3 cellular contexts compared by ENCODE assay signal in the genomic region with DNA sequence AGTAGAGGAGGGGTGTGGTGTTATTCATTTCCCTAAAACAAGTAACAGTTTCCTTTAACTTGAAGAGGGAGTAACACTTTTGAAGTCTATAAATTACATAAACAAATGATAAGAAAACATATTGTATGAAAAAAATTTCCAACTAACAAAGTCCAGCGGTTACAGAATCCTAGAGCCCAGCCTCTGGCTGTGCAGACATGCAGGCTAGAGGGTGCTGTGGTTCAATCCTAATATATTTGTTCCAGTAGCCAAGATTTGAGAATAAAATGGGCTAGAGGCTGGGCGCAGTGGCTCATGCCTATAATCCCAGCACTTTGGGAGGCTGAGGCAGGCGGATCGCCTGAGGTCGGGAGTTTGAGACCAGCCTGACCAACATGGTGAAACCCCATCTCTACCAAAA.
TF ChIP-seq lines count a peak whose summit lies in the region.

No MANE protein-coding gene starts in this region.

TF ChIP-seq in SK-N-SH treated with all-trans-retinoic acid at 6 μM for 48 hours, 23 proteins besides CTCF, POLR2A, EP300 and RAD21 (continues in another document):
- no peak for TF ChIP-seq SNAI2 (CRISPR knock-in tag; IDR thresholded peaks at IDR 0.05)
- TF ChIP-seq ZFP30 (CRISPR knock-in tag; IDR thresholded peaks at IDR 0.05) = no peak
- TF ChIP-seq TCF4 (CRISPR knock-in tag; IDR thresholded peaks at IDR 0.05; ENCODE audit: borderline replicate concordance) = no peak
- no peak for TF ChIP-seq ZNF70 (CRISPR knock-in tag; IDR thresholded peaks at IDR 0.05)
- no peak for TF ChIP-seq OSR1 (CRISPR knock-in tag; IDR thresholded peaks at IDR 0.05)
- TF ChIP-seq ISL1 (CRISPR knock-in tag; IDR thresholded peaks at IDR 0.05) = no peak
- TF ChIP-seq GLIS3 (CRISPR knock-in tag; IDR thresholded peaks at IDR 0.05) = no peak
- TF ChIP-seq TOX (CRISPR knock-in tag; IDR thresholded peaks at IDR 0.05; ENCODE audit: borderline replicate concordance) = no peak
- TF ChIP-seq, protein P1, sequence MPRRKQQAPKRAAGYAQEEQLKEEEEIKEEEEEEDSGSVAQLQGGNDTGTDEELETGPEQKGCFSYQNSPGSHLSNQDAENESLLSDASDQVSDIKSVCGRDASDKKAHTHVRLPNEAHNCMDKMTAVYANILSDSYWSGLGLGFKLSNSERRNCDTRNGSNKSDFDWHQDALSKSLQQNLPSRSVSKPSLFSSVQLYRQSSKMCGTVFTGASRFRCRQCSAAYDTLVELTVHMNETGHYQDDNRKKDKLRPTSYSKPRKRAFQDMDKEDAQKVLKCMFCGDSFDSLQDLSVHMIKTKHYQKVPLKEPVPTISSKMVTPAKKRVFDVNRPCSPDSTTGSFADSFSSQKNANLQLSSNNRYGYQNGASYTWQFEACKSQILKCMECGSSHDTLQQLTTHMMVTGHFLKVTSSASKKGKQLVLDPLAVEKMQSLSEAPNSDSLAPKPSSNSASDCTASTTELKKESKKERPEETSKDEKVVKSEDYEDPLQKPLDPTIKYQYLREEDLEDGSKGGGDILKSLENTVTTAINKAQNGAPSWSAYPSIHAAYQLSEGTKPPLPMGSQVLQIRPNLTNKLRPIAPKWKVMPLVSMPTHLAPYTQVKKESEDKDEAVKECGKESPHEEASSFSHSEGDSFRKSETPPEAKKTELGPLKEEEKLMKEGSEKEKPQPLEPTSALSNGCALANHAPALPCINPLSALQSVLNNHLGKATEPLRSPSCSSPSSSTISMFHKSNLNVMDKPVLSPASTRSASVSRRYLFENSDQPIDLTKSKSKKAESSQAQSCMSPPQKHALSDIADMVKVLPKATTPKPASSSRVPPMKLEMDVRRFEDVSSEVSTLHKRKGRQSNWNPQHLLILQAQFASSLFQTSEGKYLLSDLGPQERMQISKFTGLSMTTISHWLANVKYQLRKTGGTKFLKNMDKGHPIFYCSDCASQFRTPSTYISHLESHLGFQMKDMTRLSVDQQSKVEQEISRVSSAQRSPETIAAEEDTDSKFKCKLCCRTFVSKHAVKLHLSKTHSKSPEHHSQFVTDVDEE (CRISPR knock-in tag; IDR thresholded peaks at IDR 0.05) = no peak
- TF ChIP-seq, protein P2, sequence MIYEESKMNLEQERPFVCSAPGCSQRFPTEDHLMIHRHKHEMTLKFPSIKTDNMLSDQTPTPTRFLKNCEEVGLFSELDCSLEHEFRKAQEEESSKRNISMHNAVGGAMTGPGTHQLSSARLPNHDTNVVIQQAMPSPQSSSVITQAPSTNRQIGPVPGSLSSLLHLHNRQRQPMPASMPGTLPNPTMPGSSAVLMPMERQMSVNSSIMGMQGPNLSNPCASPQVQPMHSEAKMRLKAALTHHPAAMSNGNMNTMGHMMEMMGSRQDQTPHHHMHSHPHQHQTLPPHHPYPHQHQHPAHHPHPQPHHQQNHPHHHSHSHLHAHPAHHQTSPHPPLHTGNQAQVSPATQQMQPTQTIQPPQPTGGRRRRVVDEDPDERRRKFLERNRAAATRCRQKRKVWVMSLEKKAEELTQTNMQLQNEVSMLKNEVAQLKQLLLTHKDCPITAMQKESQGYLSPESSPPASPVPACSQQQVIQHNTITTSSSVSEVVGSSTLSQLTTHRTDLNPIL (CRISPR knock-in tag; IDR thresholded peaks at IDR 0.05; ENCODE audit: low read depth) = no peak
- TF ChIP-seq RARB (CRISPR knock-in tag; IDR thresholded peaks at IDR 0.05) = no peak
- no peak for TF ChIP-seq BACH2 (CRISPR knock-in tag; IDR thresholded peaks at IDR 0.05; ENCODE audit: borderline replicate concordance)
- TF ChIP-seq POU6F1 (CRISPR knock-in tag; IDR thresholded peaks at IDR 0.05; ENCODE audit: borderline replicate concordance, low read depth) = no peak
- no peak for TF ChIP-seq ZFP3 (CRISPR knock-in tag; IDR thresholded peaks at IDR 0.05)
- TF ChIP-seq ZC3H10 (CRISPR knock-in tag; IDR thresholded peaks at IDR 0.05) = no peak

TF ChIP-seq in SK-N-SH, 30 proteins besides CTCF, POLR2A, EP300 and RAD21:
- TF ChIP-seq FOXM1 (IDR thresholded peaks at IDR 0.05; ENCODE audit: low read depth) (no peak), YY1 (IDR thresholded peaks at IDR 0.05; ENCODE audit: low read depth) (no peak)

TF ChIP-seq in K562, 482 proteins besides CTCF, POLR2A, EP300 and RAD21:
- peak; percentile 21 for TF ChIP-seq PRDM10 (IDR thresholded peaks at IDR 0.05; ENCODE audit: partially characterized antibody)
- TF ChIP-seq TEAD1 (CRISPR knock-in tag; IDR thresholded peaks at IDR 0.05) = no peak
